Comparison of ENCODE assay signal across 24 cellular contexts in genomic region chr12:68980476-68981212, GRCh38.
"Had no signal": no experiment of that assay in that cellular context is flagged by ENCODE, and none has a peak within 500 bp of the region (broad histone marks: within the 10 kb centered on the region; RNA-seq: fewer than 3 reads in every experiment).

No MANE protein-coding gene starts in this region.

- H3K36me3 ChIP-seq: ascending aorta, spleen, thyroid gland, upper lobe of left lung, vagina had no signal

- H3K9me3 ChIP-seq: ascending aorta, thyroid gland, vagina had no signal

- H3K27ac ChIP-seq: ascending aorta, thyroid gland, upper lobe of left lung, vagina, VCaP had no signal

- DNase-seq: activated CD4-positive, alpha-beta memory T cell treated with anti-CD3 and anti-CD28 coated beads, Interleukin-2, amount 10 ng/mL, durations not matched to agents 7 days and 5 days; activated CD4-positive, alpha-beta T cell treated with anti-CD3 and anti-CD28 coated beads for 48 hours; activated CD8-positive, alpha-beta memory T cell treated with anti-CD3 and anti-CD28 coated beads, Interleukin-2, amount 50 U/mL, for 48 hours; activated gamma-delta T cell; activated naive CD4-positive, alpha-beta T cell treated with anti-CD3 and anti-CD28 coated beads, Interleukin-2, amount 10 ng/mL, durations not matched to agents 7 days and 5 days; activated naive CD8-positive, alpha-beta T cell treated with anti-CD3 and anti-CD28 coated beads, Interleukin-2, amount 10 ng/mL, durations not matched to agents 7 days and 5 days; activated T-cell treated with anti-CD3 and anti-CD28 coated beads, Interleukin-2, amount 50 U/mL, for 24 hours; central memory CD4-positive, alpha-beta T cell; dermis blood vessel endothelial cell; effector CD4-positive, alpha-beta T cell; erythroblast; head of caudate nucleus; hypothalamus; immature natural killer cell; mesenchymal stem cell; natural killer cell; right cardiac atrium; spleen; T-helper 1 cell; thyroid gland; upper lobe of left lung had no signal

- H3K27me3 ChIP-seq: ascending aorta, spleen, thyroid gland, upper lobe of left lung, vagina had no signal

- H3K4me3 ChIP-seq: ascending aorta, spleen, thyroid gland, upper lobe of left lung, vagina had no signal
